21 cellular contexts compared by ENCODE assay signal in the genomic region with DNA sequence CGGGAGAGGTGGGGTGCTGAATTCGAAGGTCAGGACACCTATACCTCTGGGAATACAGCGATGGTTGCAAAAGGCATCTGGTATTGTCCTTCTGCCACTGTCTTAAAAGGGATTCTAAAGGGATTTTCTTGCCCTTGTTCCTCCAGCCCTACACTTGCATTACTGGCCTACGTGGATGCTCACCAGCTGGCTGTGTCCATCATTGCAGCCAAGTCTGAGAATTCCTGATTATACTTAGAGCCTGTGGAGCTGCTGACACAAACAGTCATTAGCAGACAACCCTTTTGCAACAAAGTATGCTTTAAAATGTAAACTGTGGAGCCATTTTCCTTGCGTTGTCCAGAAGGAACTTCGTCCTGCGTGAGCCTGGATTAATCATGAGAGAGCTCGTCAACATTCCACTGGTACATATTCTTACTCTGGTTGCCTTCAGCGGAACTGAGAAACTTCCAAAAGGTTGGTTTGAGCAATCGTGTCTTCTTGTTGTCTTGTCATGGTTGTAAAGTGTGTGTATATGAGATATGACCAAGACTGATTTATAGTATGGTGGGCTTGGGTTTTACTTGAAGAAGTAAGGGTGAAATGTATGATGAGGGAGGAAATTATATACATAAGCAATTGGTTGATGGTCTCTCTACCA. TPM values are rescaled to one million over a fixed set of nuclear protein-coding genes. Genes with fewer than 3 reads are reported as not detected.
DNase-seq lines count a peak whose midpoint lies in the region; ATAC-seq, FAIRE-seq and TF ChIP-seq lines count a peak whose summit lies in the region.
"Had no signal": no experiment of that assay in that cellular context is flagged by ENCODE, and none has a peak within 500 bp of the region (broad histone marks: within the 10 kb centered on the region; RNA-seq: fewer than 3 reads in every experiment).

A gene (plus strand): TSS at position 264 of the 640 bp plus-strand sequence. CDS start 114 bp downstream, at position 378.

- H3K27me3 ChIP-seq in colonic mucosa (no peaks in the 10 kb centered on the region), keratinocyte (ENCODE audit: control insufficient read depth, extremely low read depth, insufficient read depth, low read length) (no peaks in the 10 kb centered on the region), sigmoid colon (no peaks in the 10 kb centered on the region), A673 (replicated peaks; ENCODE audit: insufficient read depth, low read depth, low read length, poor library complexity) (no peaks in the 10 kb centered on the region)
- H3K27me3 ChIP-seq: BLaER1 treated with 17β-estradiol and CSF1 and Interleukin-3, amounts not matched to agents 10 nM and 100 nM; SJSA1 had no signal

- no peaks in the 10 kb centered on the region for H3K9me1 ChIP-seq in keratinocyte (ENCODE audit: control insufficient read depth, extremely low read depth, insufficient read depth, low read length)

- H3K27ac ChIP-seq in colonic mucosa: peak within 1 kb of the TSS; percentile 35
- H3K27ac ChIP-seq in keratinocyte (ENCODE audit: control insufficient read depth, insufficient read depth, low read length): no peak within 1 kb of the TSS
- peak within 1 kb of the TSS; percentile 3 to 59 (median 28) for H3K27ac ChIP-seq in sigmoid colon
- H3K27ac ChIP-seq in A673 (ENCODE audit: low read depth, low read length, poor library complexity, severe bottlenecking): no peak within 1 kb of the TSS
- H3K27ac ChIP-seq: A549; BLaER1 treated with 17β-estradiol and CSF1 and Interleukin-3, amounts not matched to agents 10 nM and 100 nM; SJSA1 had no signal

- H3K9me3 ChIP-seq in colonic mucosa: no peaks in the 10 kb centered on the region
- no peaks in the 10 kb centered on the region for H3K9me3 ChIP-seq in keratinocyte (ENCODE audit: control insufficient read depth, low read depth, low read length)
- H3K9me3 ChIP-seq in sigmoid colon: no peaks in the 10 kb centered on the region
- H3K9me3 ChIP-seq in A673 (ENCODE audit: low read depth, low read length, poor library complexity, severe bottlenecking): no peaks in the 10 kb centered on the region
- H3K9me3 ChIP-seq: A549; BLaER1 treated with 17β-estradiol and CSF1 and Interleukin-3, amounts not matched to agents 10 nM and 100 nM; SJSA1 had no signal

- H3K4me2 ChIP-seq in keratinocyte (ENCODE audit: control insufficient read depth, extremely low read depth, insufficient read depth, low read depth, low read length): peak within 1 kb of the TSS; percentile 53
- H3K4me2 ChIP-seq: A549; BLaER1 treated with 17β-estradiol and CSF1 and Interleukin-3, amounts not matched to agents 10 nM and 100 nM had no signal

- H3K79me2 ChIP-seq in keratinocyte (ENCODE audit: control insufficient read depth, insufficient read depth, low read length): no peaks in the 10 kb centered on the region

- dilution Hi-C loops in keratinocyte (cut with MboI; ENCODE audit: extremely low pct_ligation_motif_present, low sequenced_read_pairs): no loop called here

- H3K36me3 ChIP-seq in colonic mucosa (no peaks in the 10 kb centered on the region), keratinocyte (ENCODE audit: control insufficient read depth in 2 of 2, extremely low read depth in 1 of 2, insufficient read depth in 2 of 2, low read length in 2 of 2) (no peaks in the 10 kb centered on the region), sigmoid colon (no peaks in the 10 kb centered on the region), A673 (ENCODE audit: insufficient read depth, low read length, poor library complexity, severe bottlenecking) (no peaks in the 10 kb centered on the region)
- H3K36me3 ChIP-seq: BLaER1 treated with 17β-estradiol and CSF1 and Interleukin-3, amounts not matched to agents 10 nM and 100 nM; SJSA1 had no signal

- H4K20me1 ChIP-seq in keratinocyte (ENCODE audit: control insufficient read depth, extremely low read depth, insufficient read depth, low read length): no peaks in the 10 kb centered on the region
- H4K20me1 ChIP-seq: BLaER1 treated with 17β-estradiol and CSF1 and Interleukin-3, amounts not matched to agents 10 nM and 100 nM had no signal

- TF ChIP-seq POLR2A in sigmoid colon (IDR thresholded peaks at IDR 0.05): no peak

- H3K4me3 ChIP-seq in colonic mucosa (no peak within 1 kb of the TSS), keratinocyte (ENCODE audit: control insufficient read depth in 2 of 3, extremely low read depth in 1 of 3, insufficient read depth in 2 of 3, low read depth in 1 of 3, low read length in 3 of 3) (no peak within 1 kb of the TSS), sigmoid colon (peak within 1 kb of the TSS in 3 of 4 donors; percentile 9 to 30 (median 9)), A673 (ENCODE audit: low read depth, low read length, poor library complexity, severe bottlenecking) (no peak within 1 kb of the TSS)
- H3K4me3 ChIP-seq: A549; BLaER1 treated with 17β-estradiol and CSF1 and Interleukin-3, amounts not matched to agents 10 nM and 100 nM; SJSA1 had no signal

- H3K9ac ChIP-seq in colonic mucosa (ENCODE audit: low read depth in 2 of 2, low read length in 2 of 2) (peak within 1 kb of the TSS in 1 of 2 donors; percentile 12), keratinocyte (ENCODE audit: control insufficient read depth, extremely low read depth, insufficient read depth, low read length) (no peak within 1 kb of the TSS)
- H3K9ac ChIP-seq: BLaER1 treated with 17β-estradiol and CSF1 and Interleukin-3, amounts not matched to agents 10 nM and 100 nM had no signal

- POLR2A ChIA-PET in A673 (lab: Charles Lee; ENCODE audit: low non-redundant PET): no interaction called here

- FAIRE-seq in keratinocyte (lab: Jason Lieb, UNC): no peak
- FAIRE-seq: A549 had no signal

- no peak for ATAC-seq in HG03095 (IDR thresholded peaks at IDR 0.05; ENCODE audit: unreplicated experiment)
- ATAC-seq: A549, T-helper 17 cell had no signal

- CTCF ChIA-PET in A673 (lab: Charles Lee): no interaction called here

- no peak for TF ChIP-seq EP300 in sigmoid colon (IDR thresholded peaks at IDR 0.05)

- no peak for TF ChIP-seq CTCF in colonic mucosa (IDR thresholded peaks at IDR 0.05)
- no peak for TF ChIP-seq CTCF in keratinocyte (optimal IDR thresholded peaks at IDR 0.05 in 1 of 3, IDR thresholded peaks at IDR 0.05 in 1 of 3, conservative IDR thresholded peaks at IDR 0.05 in 1 of 3; ENCODE audit: extremely low read depth in 1 of 3, insufficient read depth in 2 of 3, low read length in 3 of 3)
- TF ChIP-seq CTCF in sigmoid colon (IDR thresholded peaks at IDR 0.05): no peak
- no peak for TF ChIP-seq CTCF in A673 (conservative IDR thresholded peaks at IDR 0.05; ENCODE audit: low read depth, low read length)

- H3K4me1 ChIP-seq in colonic mucosa (no peaks in the 10 kb centered on the region), keratinocyte (ENCODE audit: control insufficient read depth, extremely low read depth, insufficient read depth, low read length) (peaks cover 7% of the 10 kb centered on the region), sigmoid colon (peaks cover 0 to 15% (median 10%) of the 10 kb centered on the region in 4 donors), A673 (ENCODE audit: insufficient read depth, low read length, poor library complexity, severe bottlenecking) (no peaks in the 10 kb centered on the region)

- DNase-seq in HCEC 1CT (peak; percentile 54), colonic mucosa (no peak), keratinocyte (ENCODE audit: low read depth, low spot score) (no peak), sigmoid colon (no peak), OCI-M2 (lab: John Stamatoyannopoulos, UW; ENCODE audit: unreplicated experiment) (no peak), A673 (ENCODE audit: low spot score) (no peak)
- no peak for DNase-seq in activated effector memory CD4-positive, alpha-beta T cell treated with Interleukin-2 at 50 U/mL for 16 hours
- DNase-seq: activated CD4-positive, alpha-beta T cell treated with anti-CD3 and anti-CD28 coated beads, Interleukin-2, amount 50 U/mL, for 48 hours; amygdala; EL; erythroblast; NCI-H1417; NCI-H526; stimulated activated CD4-positive, alpha-beta T cell treated with anti-CD3 and anti-CD28 coated beads, Interleukin-15, amount 100 ng/mL, for 24 hours; T-helper 17 cell had no signal

- WGBS in sigmoid colon, 2 donors: 74 to 88% methylated on average over 10 of the region's 10 CpGs

- intact Hi-C loops in colonic mucosa (cut with DNase I) (no loop called here), sigmoid colon (cut with DNase I) (no loop called here), A673 (cut with micrococcal nuclease; ENCODE audit: unreplicated experiment) (no loop called here)

- BruUV-seq in A673 (replicated peaks; lab: Mats Ljungman, UMichigan): no TSS peak

- H2AFZ ChIP-seq in keratinocyte (ENCODE audit: control insufficient read depth, low read length): no peak within 1 kb of the TSS

RNA-seq across cellular contexts. Expression of the gene that starts here (rescaled TPM):
- 1 to 10 TPM in 1 of 2 donors, under 1 TPM in 1; 0.94 to 2.0 TPM for total RNA-seq in colonic mucosa
- 0.03 TPM in 1 of 3 replicates, not detected in the others for polyA plus RNA-seq in keratinocyte
- not detected for polyA plus RNA-seq in keratinocyte (2011; ENCODE audit: low read depth)
- polyA plus RNA-seq in keratinocyte (2011; cell fraction: cytosol; rRNA removed): not detected in 2 replicates
- not detected in 2 replicates for polyA plus RNA-seq in keratinocyte (2011; cell fraction: nucleus; rRNA removed)
- not detected in 2 replicates for polyA plus RNA-seq in keratinocyte (2012; ENCODE audit: low replicate concordance)
- not detected in 3 replicates for polyA minus RNA-seq in keratinocyte
- polyA minus RNA-seq in keratinocyte (2011; cell fraction: cytosol; rRNA and poly(A)+ RNA removed): not detected
- polyA minus RNA-seq in keratinocyte (2011; cell fraction: nucleus; rRNA and poly(A)+ RNA removed): not detected in 2 replicates
- total RNA-seq in sigmoid colon: 1 to 10 TPM; 1.6 to 9.7 (median 7.2) TPM
- 1 to 10 TPM in 2 of 3 donors, under 1 TPM in 1; 0.46 to 2.3 (median 1.2) TPM for polyA plus RNA-seq in sigmoid colon
- total RNA-seq in A673 (2021): not detected in 2 replicates
- total RNA-seq: dermis microvascular lymphatic vessel endothelial cell, renal cortical epithelial cell, T-helper 17 cell had no signal
- polyA plus RNA-seq: A549 had no signal

Comparison
In these comparisons a context has a peak if more than half of its experiments do, and no peak if none do; other contexts are left out.
1. H3K27ac ChIP-seq: peak in colonic mucosa (single experiment) and sigmoid colon (4 of 4); none in keratinocyte (single experiment) and A673 (single experiment).
2. H3K4me3 ChIP-seq: peak in sigmoid colon (3 of 4); none in colonic mucosa (single experiment), keratinocyte (0 of 3) and A673 (single experiment).